In genomic region chr17:40121191-40121885, GRCh38 we compare ENCODE assay signal across 8 cellular contexts. TPM values are rescaled to one million over a fixed set of nuclear protein-coding genes. Genes with fewer than 3 reads are reported as not detected.
DNase-seq lines count a peak whose midpoint lies in the region; ATAC-seq and TF ChIP-seq lines count a peak whose summit lies in the region.

No MANE protein-coding gene starts in this region.

- ATAC-seq in HG03354 (IDR thresholded peaks at IDR 0.05; ENCODE audit: poor library complexity, severe bottlenecking, unreplicated experiment) = no peak

- intact Hi-C loops in thyroid gland (cut with DNase I) = loop anchor here (5.0 kb wide), 1 partner anchor 46 kb away; no protein-coding TSS in a partner anchor

- H3K36me3 ChIP-seq in endocrine pancreas (ENCODE audit: control insufficient read depth, insufficient read depth, low read length) = no peaks in the 10 kb centered on the region
- peaks cover 0 to 1% of the 10 kb centered on the region in 2 donors for H3K36me3 ChIP-seq in thyroid gland

- DNase-seq in NCI-H2081 (lab: John Stamatoyannopoulos, UW) (peak; percentile 53 to 67), NCI-H2081 treated with DMSO at 0.1 percent for 48 hours (lab: John Stamatoyannopoulos, UW) (no peak), HK-2 (ENCODE audit: unreplicated experiment) (peak; percentile 64), T1000 (lab: John Stamatoyannopoulos, UW) (peak; percentile 61), mesenteric fat pad (ENCODE audit: low spot score) (peak; percentile 89), thyroid gland (peak; percentile 42 to 45)

- H3K27ac ChIP-seq in thyroid gland = peak overlapping the region; percentile 87 to 97 (median 97)

- TF ChIP-seq CTCF in thyroid gland (IDR thresholded peaks at IDR 0.05) = no peak

- 1% methylated on average over 42 to 47 of the region's 51 CpGs for WGBS in thyroid gland, 2 donors

- H3K27me3 ChIP-seq in endocrine pancreas (ENCODE audit: control insufficient read depth, insufficient read depth, low read length) = no peaks in the 10 kb centered on the region
- H3K27me3 ChIP-seq in thyroid gland = no peaks in the 10 kb centered on the region

- H3K9me3 ChIP-seq in endocrine pancreas (ENCODE audit: control insufficient read depth, low read length) (no peaks in the 10 kb centered on the region), thyroid gland (no peaks in the 10 kb centered on the region)

- peak overlapping the region; percentile 83 for H3K9ac ChIP-seq in endocrine pancreas (ENCODE audit: control insufficient read depth, insufficient read depth, low read length)

- H3K4me1 ChIP-seq in endocrine pancreas (ENCODE audit: control insufficient read depth, insufficient read depth, low read length) (peaks cover 9% of the 10 kb centered on the region), thyroid gland (peaks cover 14 to 15% of the 10 kb centered on the region in 2 donors)

- peak overlapping the region; percentile 68 for H3K4me3 ChIP-seq in endocrine pancreas (ENCODE audit: control insufficient read depth, insufficient read depth, low read length)
- peak overlapping the region; percentile 65 to 86 (median 75) for H3K4me3 ChIP-seq in thyroid gland (replicated peaks in 1 of 3)

- no peak for TF ChIP-seq POLR2A in thyroid gland (IDR thresholded peaks at IDR 0.05)

RNA-seq across cellular contexts. Expression of gene MSL1, which starts 0.4 kb away (rescaled TPM):
- total RNA-seq in mesenteric fat pad (77.0 TPM), thyroid gland (100 to 1,000 TPM in 1 of 4 donors, 10 to 100 TPM in 3; 69.9 to 101 (median 80.4) TPM)

RNA-seq across cellular contexts. Expression of gene CASC3, which starts 19.0 kb away (rescaled TPM):
- total RNA-seq in mesenteric fat pad (84.4 TPM), thyroid gland (100 to 1,000 TPM in 1 of 4 donors, 10 to 100 TPM in 3; 88.2 to 103 (median 95.5) TPM)

RNA-seq across cellular contexts. Expression of gene NR1D1, which starts 20.9 kb away (rescaled TPM):
- total RNA-seq in mesenteric fat pad (15.5 TPM), thyroid gland (1 to 10 TPM; 3.4 to 9.9 (median 5.1) TPM)

RNA-seq across cellular contexts. Expression of gene RAPGEFL1, which starts 55.9 kb away (rescaled TPM):
- total RNA-seq in mesenteric fat pad = 10.1 TPM
- total RNA-seq in thyroid gland = 1 to 10 TPM; 1.3 to 5.2 (median 4.1) TPM

RNA-seq across cellular contexts. Expression of gene THRA, which starts 58.6 kb away (rescaled TPM):
- total RNA-seq in mesenteric fat pad (74.7 TPM), thyroid gland (10 to 100 TPM; 34.0 to 52.9 (median 44.8) TPM)
